Comparison of ENCODE assay signal across 27 cellular contexts in the genomic region with DNA sequence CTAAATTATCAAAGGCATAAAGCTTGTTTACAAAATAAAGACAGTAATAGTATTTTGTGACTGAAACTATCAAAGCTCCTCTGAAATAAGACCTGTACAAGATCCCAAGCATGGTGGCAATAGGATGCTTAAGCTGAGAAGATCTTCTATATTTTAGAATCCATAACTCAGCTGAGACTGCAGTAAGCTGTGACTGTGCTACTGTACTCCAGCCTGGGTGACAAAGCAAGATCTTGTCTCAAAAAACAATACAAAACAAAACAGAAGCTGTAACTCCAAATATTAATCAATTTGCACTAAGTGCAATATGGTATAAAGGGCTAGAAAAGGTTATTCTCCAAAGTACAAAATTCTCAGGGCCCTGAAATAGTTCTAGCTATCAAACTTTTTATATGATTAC.
"Had no signal": no experiment of that assay in that cellular context is flagged by ENCODE, and none has a peak within 500 bp of the region (broad histone marks: within the 10 kb centered on the region; RNA-seq: fewer than 3 reads in every experiment).

No MANE protein-coding gene starts in this region.

- H3K4me1 ChIP-seq: Peyer's patch had no signal

- ATAC-seq: activated CD8-positive, alpha-beta T cell treated with anti-CD3 and anti-CD28 coated beads, Interleukin-2, amount 10 ng/mL, durations not matched to agents 7 days and 5 days; activated naive CD4-positive, alpha-beta T cell treated with anti-CD3 and anti-CD28 coated beads, Interleukin-2, amount 50 U/mL, for 72 hours; PC-3 had no signal

- H3K9me3 ChIP-seq: adrenal gland, MG63, Peyer's patch, SJSA1, SK-N-SH had no signal

- H3K27ac ChIP-seq: SJSA1 had no signal

- FAIRE-seq: bronchial epithelial cell, TTC549 had no signal

- H3K4me3 ChIP-seq: adrenal gland, MG63, Peyer's patch, SJSA1 had no signal

- H3K27me3 ChIP-seq: adrenal gland, MG63, Peyer's patch, SJSA1 had no signal

- DNase-seq: activated CD4-positive, alpha-beta T cell treated with anti-CD3 and anti-CD28 coated beads, Interleukin-2, amount 10 ng/mL, durations not matched to agents 7 days and 5 days; activated CD4-positive, alpha-beta T cell treated with anti-CD3 and anti-CD28 coated beads, Interleukin-2, amount 50 U/mL, for 48 hours; activated CD8-positive, alpha-beta T cell treated with anti-CD3 and anti-CD28 coated beads, Interleukin-2, amount 10 ng/mL, durations not matched to agents 7 days and 5 days; activated gamma-delta T cell treated with Interleukin-2 at 50 U/mL for 16 hours; activated naive CD4-positive, alpha-beta T cell treated with anti-CD3 and anti-CD28 coated beads for 36 hours; activated T-cell treated with anti-CD3 and anti-CD28 coated beads, Interleukin-2, amount 50 U/mL, for 24 hours; adrenal gland; KG1; MG63; NCI-H1048; NCI-H1105 treated with DMSO at 0.1 percent for 48 hours; NCI-H1436 treated with DMSO at 0.1 percent for 48 hours; NCI-H1694 treated with DMSO at 0.1 percent for 48 hours; NCI-H2029; NCI-H510A; NCI-H526; NCI-H748 treated with DMSO at 0.1 percent for 48 hours; NK-92 treated with Interleukin-12 subunit alpha and Interleukin-12 subunit beta, amount 100 ng/mL, for 24 hours; PC-3; Peyer's patch; RPMI8226; SHP77 treated with DMSO at 0.1 percent for 48 hours; SK-N-SH had no signal
